In the genomic region with DNA sequence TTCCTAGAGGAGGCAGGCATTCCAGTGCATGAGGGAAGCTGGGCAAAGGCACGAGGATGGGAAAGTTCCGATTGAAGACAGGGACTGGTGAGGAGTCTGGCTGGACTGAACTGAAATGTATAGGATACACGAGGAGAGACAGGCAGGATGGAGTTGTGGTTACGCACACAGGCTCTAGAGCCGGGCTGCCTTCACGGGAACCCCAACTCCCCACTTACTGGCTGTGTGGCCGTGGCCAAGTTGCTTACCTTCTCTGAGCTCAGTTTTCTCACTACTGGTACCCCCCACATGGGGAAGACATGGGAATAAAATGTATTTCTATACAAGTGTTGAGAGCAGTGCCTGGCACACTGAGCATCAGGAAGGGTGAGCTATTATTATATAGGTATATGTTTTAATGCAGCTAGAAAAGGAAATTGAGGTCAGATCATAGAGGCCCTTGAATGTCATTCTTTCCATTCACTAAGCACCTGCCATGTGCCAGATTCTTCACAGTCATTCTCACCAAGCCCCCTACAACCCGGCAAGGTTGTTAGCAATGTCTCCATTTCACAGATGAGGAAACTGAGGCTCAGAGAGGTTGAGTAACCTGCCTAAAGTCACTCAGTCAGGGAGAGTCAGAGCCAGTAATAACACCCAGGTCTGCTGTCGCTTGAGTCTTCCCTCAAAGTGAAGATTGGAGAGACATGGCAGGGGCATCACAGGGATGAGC, we compare ENCODE assay signal across 10 cellular contexts. TPM values are rescaled to one million over a fixed set of nuclear protein-coding genes. Genes with fewer than 3 reads are reported as not detected.
DNase-seq lines count a peak whose midpoint lies in the region; ATAC-seq, FAIRE-seq and TF ChIP-seq lines count a peak whose summit lies in the region.
"Had no signal": no experiment of that assay in that cellular context is flagged by ENCODE, and none has a peak within 500 bp of the region (broad histone marks: within the 10 kb centered on the region; RNA-seq: fewer than 3 reads in every experiment).

No MANE protein-coding gene starts in this region.

- no peaks in the 10 kb centered on the region for H3K9me3 ChIP-seq in A549
- no peaks in the 10 kb centered on the region for H3K9me3 ChIP-seq in GM23248 (ENCODE audit: low read depth)
- H3K9me3 ChIP-seq in K562 (replicated peaks; ENCODE audit: control insufficient read depth, insufficient read depth, low read depth, low read length) = no peaks in the 10 kb centered on the region
- H3K9me3 ChIP-seq in psoas muscle = no peaks in the 10 kb centered on the region

- H3K27me3 ChIP-seq in GM23248 (replicated peaks; ENCODE audit: insufficient read depth) (no peaks in the 10 kb centered on the region), K562 (ENCODE audit: control insufficient read depth in 2 of 2, insufficient read depth in 2 of 2, low read length in 2 of 2) (peaks cover 28 to 77% of the 10 kb centered on the region in 2 experiments), psoas muscle (ENCODE audit: insufficient read depth in 3 of 3, low read length in 2 of 3) (no peaks in the 10 kb centered on the region)

- peak overlapping the region; percentile 87 to 98 for H3K27ac ChIP-seq in A549
- H3K27ac ChIP-seq in GM23248 = peak overlapping the region; percentile 90
- H3K27ac ChIP-seq in K562 (ENCODE audit: extremely low read depth, low read depth, low read length) = no peak overlapping the region
- H3K27ac ChIP-seq in psoas muscle = peak overlapping the region; percentile 87
- H3K27ac ChIP-seq: C4-2B had no signal

- H3F3A ChIP-seq in GM23248 (ENCODE audit: insufficient read depth) = peaks cover 54% of the 10 kb centered on the region

- TF ChIP-seq POLR2A in A549 (IDR thresholded peaks at IDR 0.05; ENCODE audit: low read length) (no peak), K562 (conservative IDR thresholded peaks at IDR 0.05) (no peak)

- TF ChIP-seq RAD21 in A549 (conservative IDR thresholded peaks at IDR 0.05 in 1 of 2, IDR thresholded peaks at IDR 0.05 in 1 of 2) (no peak), K562 (CRISPR knock-in tag; conservative IDR thresholded peaks at IDR 0.05 in 1 of 2, IDR thresholded peaks at IDR 0.05 in 1 of 2) (no peak)

- intact Hi-C loops in K562 (cut with micrococcal nuclease) = loop anchor here (5.0 kb wide), 1 partner anchor 77 kb away; no protein-coding TSS in a partner anchor
- intact Hi-C loops in psoas muscle (cut with DNase I) = loop anchor here (2.0 to 5.0 kb wide), 2 partner anchors 43 to 73 kb away; no protein-coding TSS in a partner anchor

- ATAC-seq in A549 (no peak), K562 (no peak), psoas muscle (no peak), GM18868 (IDR thresholded peaks at IDR 0.05; ENCODE audit: unreplicated experiment) (no peak)

- POLR2A ChIA-PET in A549 (lab: Yijun Ruan, JAX) (interaction anchor here (1.3 to 2.6 kb wide), 2 partner anchors 10 to 123 kb away, joined by 5 to 16 read pairs; a partner anchor contains a TSS), K562 (lab: Yijun Ruan, JAX) (interaction anchor here (0.9 to 1.2 kb wide), 4 partner anchors 8 to 28 kb away, joined by 3 to 5 read pairs (median 4); no protein-coding TSS in a partner anchor)

- in situ Hi-C loops in GM23248 (cut with MboI) (no loop called here), K562 (cut with MboI) (no loop called here)

- no peaks in the 10 kb centered on the region for H3K36me3 ChIP-seq in GM23248 (ENCODE audit: low read depth)
- H3K36me3 ChIP-seq in K562 (ENCODE audit: control insufficient read depth, insufficient read depth, low read length) = no peaks in the 10 kb centered on the region
- H3K36me3 ChIP-seq in psoas muscle (ENCODE audit: insufficient read depth in 1 of 2, low read depth in 1 of 2) = no peaks in the 10 kb centered on the region

- no peak for TF ChIP-seq CTCF in A549 (IDR thresholded peaks at IDR 0.05)
- no peak for TF ChIP-seq CTCF in K562 (IDR thresholded peaks at IDR 0.05 in 2 of 3, conservative IDR thresholded peaks at IDR 0.05 in 1 of 3; ENCODE audit: insufficient read depth in 2 of 3, low read depth in 1 of 3, low read length in 3 of 3)
- no peak for TF ChIP-seq CTCF in psoas muscle (IDR thresholded peaks at IDR 0.05)

- H3K4me2 ChIP-seq in A549 = peak overlapping the region; percentile 97
- H3K4me2 ChIP-seq in GM23248 (ENCODE audit: unreplicated experiment) = peak overlapping the region; percentile 29
- no peak overlapping the region for H3K4me2 ChIP-seq in K562 (ENCODE audit: insufficient read depth, low read length)

- no peak for FAIRE-seq in A549 (lab: Jason Lieb, UNC)
- FAIRE-seq in K562 (lab: Jason Lieb, UNC) = no peak

- no peak overlapping the region for H2AFZ ChIP-seq in GM23248
- H2AFZ ChIP-seq in K562 (ENCODE audit: low read depth, low read length) = no peak overlapping the region

- no peak for TF ChIP-seq EP300 in A549 (IDR thresholded peaks at IDR 0.05)
- no peak for TF ChIP-seq EP300 in K562 (IDR thresholded peaks at IDR 0.05; ENCODE audit: low read length)

- CTCF ChIA-PET in A549 (lab: Yijun Ruan, JAX) = interaction anchor here (0.5 to 5.8 kb wide), 6 partner anchors 9 to 122 kb away, joined by 5 to 48 read pairs (median 10); a partner anchor contains a TSS
- CTCF ChIA-PET in K562 (lab: Yijun Ruan, JAX; ENCODE audit: low intra/inter-chr PET ratio) = no interaction called here

- H3K4me3 ChIP-seq in A549 = no peak overlapping the region
- H3K4me3 ChIP-seq in GM23248 = no peak overlapping the region
- H3K4me3 ChIP-seq in K562 = no peak overlapping the region
- H3K4me3 ChIP-seq in psoas muscle = no peak overlapping the region

- DNase-seq in A549 (ENCODE audit: low read depth in 1 of 2, low spot score in 1 of 2) (no peak), GM23248 (no peak), K562 (ENCODE audit: extremely low read depth in 1 of 4, low spot score in 3 of 4) (no peak), psoas muscle (no peak), NCI-H1436 treated with DMSO at 0.1 percent for 48 hours (lab: John Stamatoyannopoulos, UW) (no peak), UCSD-AML1 (lab: John Stamatoyannopoulos, UW; ENCODE audit: unreplicated experiment) (no peak), anterior cingulate cortex (lab: John Stamatoyannopoulos, UW) (no peak)
- DNase-seq: NCI-H1417 had no signal

- H4K20me1 ChIP-seq in GM23248 (ENCODE audit: insufficient read depth) (no peaks in the 10 kb centered on the region), K562 (replicated peaks; ENCODE audit: control insufficient read depth, insufficient read depth, low read length) (no peaks in the 10 kb centered on the region; the same call in 1 of the 2 replicates)

- no peaks in the 10 kb centered on the region for H3K9me1 ChIP-seq in K562 (ENCODE audit: control insufficient read depth, insufficient read depth, low read length)

- WGBS in A549 (ENCODE audit: missing lambda C conversion rate) = 80% methylated on average over 9 of the region's 9 CpGs
- 69 to 71% methylated on average over 9 of the region's 9 CpGs for WGBS in GM23248 (ENCODE audit: low coverage in 1 of 2, low lambda C conversion rate in 2 of 2, missing lambda C conversion rate in 2 of 2), 2 experiments
- under 1% methylated on average over 9 of the region's 9 CpGs for WGBS in K562 (ENCODE audit: insufficient coverage, low coverage, missing lambda C conversion rate)
- 71 to 86% (median 76%) methylated on average over 9 of the region's 9 CpGs for WGBS in psoas muscle, 3 donors

- peaks cover 80% of the 10 kb centered on the region for H3K79me2 ChIP-seq in GM23248 (ENCODE audit: insufficient read depth)
- no peaks in the 10 kb centered on the region for H3K79me2 ChIP-seq in K562 (ENCODE audit: control insufficient read depth, insufficient read depth, low read length)

- no TSS peak for BruUV-seq in K562 (replicated peaks; lab: Mats Ljungman, UMichigan)

- H3K9ac ChIP-seq in GM23248 (peak overlapping the region; percentile 27; the same call in 1 of the 2 replicates), K562 (ENCODE audit: insufficient read depth in 1 of 2, low read depth in 2 of 2, low read length in 2 of 2) (0 out of 4 replicates have a peak overlapping the region, but pooled peaks of 1 of the 2 experiments have one; percentile 6)

- H3K9me2 ChIP-seq in GM23248 (ENCODE audit: insufficient read depth) = no peaks in the 10 kb centered on the region

- H3K4me1 ChIP-seq in A549 = peaks cover 100% of the 10 kb centered on the region
- peaks cover 68% of the 10 kb centered on the region for H3K4me1 ChIP-seq in GM23248 (ENCODE audit: insufficient read depth)
- peaks cover 3 to 12% of the 10 kb centered on the region in 2 experiments; a peak in 3 of 5 replicates for H3K4me1 ChIP-seq in K562 (replicated peaks in 1 of 2; ENCODE audit: control insufficient read depth in 2 of 2, insufficient read depth in 2 of 2, low read length in 2 of 2)
- H3K4me1 ChIP-seq in psoas muscle = peaks cover 71% of the 10 kb centered on the region

RNA-seq across cellular contexts. Expression of a gene that starts 9.7 kb away (rescaled TPM):
- polyA plus RNA-seq in A549 (2011; rRNA removed) (12.8 and 13.8 TPM in 2 replicates), A549 (2017; fragmentation: RNase III; extraction: RNeasy Plus Mini Kit Qiagen cat#74134 plus additional on column Dnase treatment) (20.3 to 23.1 TPM (median 21.7 TPM) in 3 replicates), GM23248 (2016; fragmentation: Nextera tagmentation; extraction: Ambion mirVana) (10.4 and 10.7 TPM in 2 replicates), K562 (2011; rRNA removed) (0.06 and 0.18 TPM in 2 replicates), K562 (2014; fragmentation: Illumina TruSeq; extraction: Trizol) (0.17 and 0.18 TPM in 2 replicates), K562 (2014; fragmentation: Nextera tagmentation; extraction: Ambion mirVana) (under 1 TPM; 0.01 to 0.04 TPM), K562 (2014; rRNA removed) (0.07 and 0.34 TPM in 2 replicates), psoas muscle (10 to 100 TPM in 1 of 3 donors, 1 to 10 TPM in 2; 3.3 to 12.1 (median 8.2) TPM)
- 8.7 and 12.5 TPM in 2 replicates for polyA plus RNA-seq in A549 (2012; cell fraction: cytosol; rRNA removed)
- 18.6 and 20.9 TPM in 2 replicates for polyA plus RNA-seq in A549 (2012; cell fraction: nucleus; rRNA removed)
- polyA minus RNA-seq in A549 (2011; rRNA and poly(A)+ RNA removed) = 19.1 and 21.1 TPM in 2 replicates
- total RNA-seq in GM23248 (2014; rRNA removed; shearing (Covaris generic)) = 42.2 and 43.3 TPM in 2 replicates
- total RNA-seq in K562 (2011; cell fraction: chromatin; rRNA removed; ENCODE audit: low replicate concordance) = 0.11 and 0.12 TPM in 2 replicates
- 0.13 and 0.17 TPM in 2 replicates for total RNA-seq in K562 (2011; cell fraction: nucleolus; rRNA removed)
- 0.15 TPM in 2 replicates for total RNA-seq in K562 (2011; cell fraction: nucleoplasm; rRNA removed)
- total RNA-seq in K562 (2014; rRNA removed) (0.23 and 0.33 TPM in 2 replicates), K562 (2014; rRNA removed; fragmentation: Illumina TruSeq; extraction: Trizol) (0.13 and 0.15 TPM in 2 replicates), K562 (2015; rRNA removed; fragmentation: Illumina TruSeq; extraction: Trizol) (1.3 TPM in 2 replicates), K562 (2021) (0.38 and 0.42 TPM in 2 replicates), psoas muscle (10 to 100 TPM; 10.6 to 44.0 (median 16.6) TPM)
- 0.01 and 0.13 TPM in 2 replicates for polyA plus RNA-seq in K562 (2011; cell fraction: cytosol; rRNA removed)
- 0.04 and 0.20 TPM in 2 replicates for polyA plus RNA-seq in K562 (2011; cell fraction: nucleus; rRNA removed)
- polyA plus RNA-seq in K562 (2012) = 0.43 and 0.76 TPM in 2 replicates
- polyA minus RNA-seq in K562 (2011; rRNA and poly(A)+ RNA removed) = 0.04 and 0.51 TPM in 2 replicates
- 0.10 and 0.55 TPM in 2 replicates for polyA minus RNA-seq in K562 (2011; cell fraction: cytosol; rRNA and poly(A)+ RNA removed)
- 0.13 and 0.78 TPM in 2 replicates for polyA minus RNA-seq in K562 (2011; cell fraction: nucleus; rRNA and poly(A)+ RNA removed)
